17 cellular contexts compared by ENCODE assay signal in genomic region chr15:76183906-76184639, GRCh38.
DNase-seq lines count a peak whose midpoint lies in the region; ATAC-seq, FAIRE-seq and TF ChIP-seq lines count a peak whose summit lies in the region.
"Had no signal": no experiment of that assay in that cellular context is flagged by ENCODE, and none has a peak within 500 bp of the region (broad histone marks: within the 10 kb centered on the region; RNA-seq: fewer than 3 reads in every experiment).

No MANE protein-coding gene starts in this region.

- TF ChIP-seq POLR2A in HepG2 (IDR thresholded peaks at IDR 0.05; ENCODE audit: insufficient read depth in 1 of 2, low read depth in 2 of 2, low read length in 2 of 2) (no peak), right lobe of liver (IDR thresholded peaks at IDR 0.05) (no peak), gastrocnemius medialis (IDR thresholded peaks at IDR 0.05) (no peak), lower leg skin (IDR thresholded peaks at IDR 0.05) (no peak)

- no peak for FAIRE-seq in HepG2 (lab: Jason Lieb, UNC)
- FAIRE-seq: A549 had no signal

- H3K9ac ChIP-seq in HepG2 (ENCODE audit: insufficient read depth, low read depth, low read length): no peak overlapping the region
- H3K9ac ChIP-seq: KMS-11 had no signal

- CTCF ChIA-PET in HepG2 (lab: Yijun Ruan, JAX; ENCODE audit: low intra/inter-chr PET ratio, low total read pairs) (no interaction called here), RWPE1 (lab: Yijun Ruan, JAX) (interaction anchor here (0.7 kb wide), 1 partner anchor 36 kb away, joined by 3 read pairs; no protein-coding TSS in a partner anchor)

- DNase-seq in HepG2 (ENCODE audit: low spot score): no peak
- DNase-seq in right lobe of liver: no peak
- DNase-seq in RWPE1 (ENCODE audit: low spot score): no peak
- peak; percentile 26 for DNase-seq in fibroblast of villous mesenchyme (ENCODE audit: low read depth)
- no peak for DNase-seq in gastrocnemius medialis
- no peak for DNase-seq in amniotic stem cell (lab: John Stamatoyannopoulos, UW)
- no peak for DNase-seq in lower leg skin (ENCODE audit: low spot score in 2 of 2)
- no peak for DNase-seq in foreskin keratinocyte
- DNase-seq: GOT3; NCI-H1092 treated with DMSO at 0.1 percent for 48 hours; NCI-H2029; NCI-H510A treated with DMSO at 0.1 percent for 48 hours; NK-92 treated with Interleukin-12 subunit alpha and Interleukin-12 subunit beta, amount 100 ng/mL, for 24 hours; OCI-M1; SIG-M5 had no signal

- peak; percentile 26; the same call in 1 of the 3 replicates for ATAC-seq in HepG2
- ATAC-seq in right lobe of liver: no peak
- ATAC-seq in gastrocnemius medialis: no peak
- no peak for ATAC-seq in foreskin keratinocyte
- ATAC-seq: A549 had no signal

- H3K9me3 ChIP-seq in HepG2 (ENCODE audit: low read length) (no peaks in the 10 kb centered on the region), right lobe of liver (no peaks in the 10 kb centered on the region), gastrocnemius medialis (no peaks in the 10 kb centered on the region)
- H3K9me3 ChIP-seq: A549 had no signal

- H3K36me3 ChIP-seq in HepG2 (replicated peaks in 1 of 2; ENCODE audit: control insufficient read depth in 1 of 2, insufficient read depth in 2 of 2, low read length in 2 of 2): no peaks in the 10 kb centered on the region
- no peaks in the 10 kb centered on the region for H3K36me3 ChIP-seq in right lobe of liver
- no peaks in the 10 kb centered on the region for H3K36me3 ChIP-seq in gastrocnemius medialis

- H3K27me3 ChIP-seq in HepG2 (ENCODE audit: control insufficient read depth in 1 of 2, insufficient read depth in 2 of 2, low read length in 2 of 2): peaks cover 3 to 28% of the 10 kb centered on the region in 2 experiments; a peak in 4 of 5 replicates
- no peaks in the 10 kb centered on the region for H3K27me3 ChIP-seq in right lobe of liver
- H3K27me3 ChIP-seq in gastrocnemius medialis: no peaks in the 10 kb centered on the region
- peaks cover 8% of the 10 kb centered on the region for H3K27me3 ChIP-seq in foreskin keratinocyte

- intact Hi-C loops in HepG2 (cut with micrococcal nuclease; ENCODE audit: unreplicated experiment) (no loop called here), right lobe of liver (cut with DNase I) (no loop called here), gastrocnemius medialis (cut with DNase I; ENCODE audit: low total_unique reads) (loop anchor here (2.0 to 10.0 kb wide), 3 partner anchors 13 to 881 kb away; no protein-coding TSS in a partner anchor), lower leg skin (cut with DNase I; ENCODE audit: low total_unique reads) (no loop called here)

- 22% methylated on average over 7 of the region's 11 CpGs for WGBS in HepG2 (ENCODE audit: low lambda C conversion rate)
- 54% methylated on average over 10 of the region's 11 CpGs for WGBS in right lobe of liver (ENCODE audit: insufficient coverage, low coverage, low lambda C conversion rate, missing lambda C conversion rate)
- 46 to 47% methylated on average over 11 of the region's 11 CpGs for WGBS in lower leg skin, 2 donors

- H4K20me1 ChIP-seq in HepG2 (ENCODE audit: insufficient read depth, low read length): no peaks in the 10 kb centered on the region

- no peak overlapping the region for H2AFZ ChIP-seq in HepG2 (ENCODE audit: low read length)

- no peak for TF ChIP-seq CTCF in HepG2 (CRISPR knock-in tag; IDR thresholded peaks at IDR 0.05)
- TF ChIP-seq CTCF in right lobe of liver (IDR thresholded peaks at IDR 0.05): no peak
- TF ChIP-seq CTCF in RWPE1 (conservative IDR thresholded peaks at IDR 0.05; ENCODE audit: low read depth): no peak
- no peak for TF ChIP-seq CTCF in fibroblast of villous mesenchyme (IDR thresholded peaks at IDR 0.05; ENCODE audit: insufficient read depth, low read depth, low read length)
- TF ChIP-seq CTCF in gastrocnemius medialis (IDR thresholded peaks at IDR 0.05 in 4 of 5, conservative IDR thresholded peaks at IDR 0.05 in 1 of 5): no peak
- no peak for TF ChIP-seq CTCF in lower leg skin (IDR thresholded peaks at IDR 0.05)
- no peak for TF ChIP-seq CTCF in foreskin keratinocyte (conservative IDR thresholded peaks at IDR 0.05)

- BruUV-seq in HepG2 (replicated peaks; lab: Mats Ljungman, UMichigan): no TSS peak

- no peak overlapping the region for H3K4me2 ChIP-seq in HepG2 (ENCODE audit: low read depth, low read length)
- H3K4me2 ChIP-seq: A549, KMS-11 had no signal

- no peaks in the 10 kb centered on the region for H3K79me2 ChIP-seq in HepG2 (ENCODE audit: insufficient read depth, low read length)

- no peak overlapping the region for H3K27ac ChIP-seq in HepG2 (ENCODE audit: extremely low read length, insufficient read depth, low read length)
- H3K27ac ChIP-seq in right lobe of liver: no peak overlapping the region
- H3K27ac ChIP-seq in RWPE1: peak overlapping the region; percentile 67
- H3K27ac ChIP-seq in gastrocnemius medialis: peak overlapping the region; percentile 89 to 98 (median 94)
- H3K27ac ChIP-seq in foreskin keratinocyte: no peak overlapping the region
- H3K27ac ChIP-seq: A549, KMS-11 had no signal

- TF ChIP-seq RAD21 in HepG2 (CRISPR knock-in tag; IDR thresholded peaks at IDR 0.05): no peak

- POLR2A ChIA-PET in HepG2 (lab: Yijun Ruan, JAX): interaction anchor here (2.4 kb wide), 1 partner anchor 152 kb away, joined by 12 read pairs; the partner anchor contains the start of gene ISL2
- POLR2A ChIA-PET in RWPE1 (lab: Yijun Ruan, JAX; ENCODE audit: low non-redundant PET): no interaction called here

- H3K4me1 ChIP-seq in HepG2 (ENCODE audit: insufficient read depth, low read length) (peaks cover 17% of the 10 kb centered on the region; the same call in 1 of the 2 replicates), right lobe of liver (no peaks in the 10 kb centered on the region), gastrocnemius medialis (peaks cover 11 to 50% of the 10 kb centered on the region in 2 donors), foreskin keratinocyte (peaks cover 7% of the 10 kb centered on the region)
- H3K4me1 ChIP-seq: A549 had no signal

- in situ Hi-C loops in HepG2 (cut with HindIII; ENCODE audit: extremely low pct_ligation_motif_present, low pct_unique_long_range_greater_than_20kb) (no loop called here), gastrocnemius medialis (cut with MboI; ENCODE audit: low sequenced_read_pairs in 4 of 4) (loop anchor here in 1 of 4 donors (25.0 kb wide), 1 partner anchor 153 kb away; the partner anchor contains the start of gene ISL2)

- H3K4me3 ChIP-seq in HepG2 (replicated peaks in 1 of 3; ENCODE audit: insufficient read depth in 1 of 3, low read depth in 2 of 3, low read length in 3 of 3) (no peak overlapping the region), right lobe of liver (no peak overlapping the region), fibroblast of villous mesenchyme (ENCODE audit: low read depth, low read length) (no peak overlapping the region), gastrocnemius medialis (no peak overlapping the region), lower leg skin (ENCODE audit: low read depth, poor library complexity, severe bottlenecking) (no peak overlapping the region)
- H3K4me3 ChIP-seq: A549 had no signal

- TF ChIP-seq EP300 in HepG2 (IDR thresholded peaks at IDR 0.05; ENCODE audit: low read depth in 2 of 2, low read length in 2 of 2) (no peak), HepG2 (CRISPR knock-in tag; IDR thresholded peaks at IDR 0.05; ENCODE audit: borderline replicate concordance) (no peak)

TF ChIP-seq in HepG2, 621 proteins besides CTCF, POLR2A, EP300 and RAD21:
- TF ChIP-seq SMAD1 (CRISPR knock-in tag; IDR thresholded peaks at IDR 0.05; ENCODE audit: borderline replicate concordance, low read depth) (no peak), IRF2 (CRISPR knock-in tag; IDR thresholded peaks at IDR 0.05) (no peak), KLF6 (CRISPR knock-in tag; IDR thresholded peaks at IDR 0.05) (no peak), STAG1 (CRISPR knock-in tag; IDR thresholded peaks at IDR 0.05) (no peak)

Comparison
In these comparisons a context has a peak if more than half of its experiments do, and no peak if none do; other contexts are left out.
1. H3K27ac ChIP-seq: peak in RWPE1 (single experiment) and gastrocnemius medialis (4 of 4); none in HepG2 (single experiment), right lobe of liver (0 of 3) and foreskin keratinocyte (single experiment).